ENCODE assay signal across 22 cellular contexts in the genomic region with DNA sequence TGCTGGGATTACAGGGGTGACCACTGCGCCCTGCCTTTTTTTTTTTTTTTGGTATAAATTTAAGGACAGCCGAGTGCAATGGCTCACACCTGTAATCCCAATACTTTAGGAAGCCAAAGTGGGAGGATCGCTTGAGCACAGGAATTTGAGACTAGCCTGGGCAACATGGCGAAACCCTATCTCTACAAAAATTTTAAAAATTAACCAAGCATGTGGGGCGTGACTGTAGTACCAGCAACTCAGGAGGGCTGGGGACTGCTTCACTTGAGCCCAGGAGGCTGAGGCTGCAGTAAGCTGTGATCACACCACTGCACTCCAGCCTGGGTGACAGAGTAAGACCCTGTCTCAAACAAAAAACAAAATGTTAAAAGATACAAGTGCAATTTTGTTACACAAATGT.
"Had no signal": no experiment of that assay in that cellular context is flagged by ENCODE, and none has a peak within 500 bp of the region (broad histone marks: within the 10 kb centered on the region; RNA-seq: fewer than 3 reads in every experiment).

No MANE protein-coding gene starts in this region.

- H3K27ac ChIP-seq: neural progenitor cell, ovary, parathyroid adenoma, psoas muscle, right lobe of liver, stomach, thoracic aorta, thyroid gland, tibial nerve, upper lobe of right lung, uterus had no signal

- H2AFZ ChIP-seq: neural progenitor cell, parathyroid adenoma had no signal

- H3K4me2 ChIP-seq: neural progenitor cell had no signal

- H3K79me2 ChIP-seq: parathyroid adenoma had no signal

- H3K4me3 ChIP-seq: neural progenitor cell, ovary, psoas muscle, right lobe of liver, sigmoid colon, stomach, thoracic aorta, thyroid gland, tibial nerve, upper lobe of right lung, uterus had no signal

- H3K27me3 ChIP-seq: ovary, right lobe of liver, sigmoid colon, upper lobe of right lung, uterus had no signal

- H3K9ac ChIP-seq: neural progenitor cell, parathyroid adenoma had no signal

- H3K9me3 ChIP-seq: ovary, psoas muscle, right lobe of liver, sigmoid colon, stomach, thoracic aorta, thyroid gland, tibial nerve, upper lobe of right lung, uterus had no signal

- H3K4me1 ChIP-seq: parathyroid adenoma, psoas muscle, right lobe of liver, thyroid gland, upper lobe of right lung, uterus had no signal

- H3K36me3 ChIP-seq: neural progenitor cell, ovary, right lobe of liver, sigmoid colon, thoracic aorta, thyroid gland, tibial nerve, upper lobe of right lung, uterus had no signal

- DNase-seq: natural killer cell; occipital lobe; ovary; psoas muscle; right cardiac atrium; right lobe of liver; sigmoid colon; small intestine; stimulated activated CD4-positive, alpha-beta T cell treated with anti-CD3 and anti-CD28 coated beads, Interleukin-15, amount 100 ng/mL, for 24 hours; stimulated activated CD4-positive, alpha-beta T cell treated with anti-CD3 and anti-CD28 coated beads, Interleukin-2, amount 100 ng/mL, for 24 hours; stimulated activated CD4-positive, alpha-beta T cell treated with anti-CD3 and anti-CD28 coated beads, Interleukin-2, amount 100 ng/mL, for 48 hours; stimulated activated CD4-positive, alpha-beta T cell treated with anti-CD3 and anti-CD28 coated beads, Interleukin-4, amount 100 ng/mL, for 24 hours; stimulated activated naive B cell treated with anti-CD40 and anti-IgM and Interleukin-4, amounts not matched to agents 10 μg/mL and 1 μg/mL and 100 μg/mL, for 72 hours; stimulated activated naive CD4-positive, alpha-beta T cell treated with Interleukin-2 at 50 U/mL for 16 hours; stomach; thyroid gland; upper lobe of right lung; uterus had no signal
